24 cellular contexts compared by ENCODE assay signal in genomic region chr7:102833343-102833742, GRCh38.
"Had no signal": no experiment of that assay in that cellular context is flagged by ENCODE, and none has a peak within 500 bp of the region (broad histone marks: within the 10 kb centered on the region; RNA-seq: fewer than 3 reads in every experiment).

No MANE protein-coding gene starts in this region.

- DNase-seq: cerebellar nuclear complex; cortex of kidney; dorsolateral prefrontal cortex; effector CD4-positive, alpha-beta T cell; hypothalamus; immature natural killer cell; islet precursor cell; kidney glomerular epithelial cell; left ventricle myocardium superior; lower lobe of right lung; naive B cell; nephron progenitor cell; occipital lobe; ovary; posterior cingulate gyrus; psoas muscle; right cardiac atrium; stimulated activated CD4-positive, alpha-beta T cell treated with anti-CD3 and anti-CD28 coated beads, Interleukin-15, amount 100 ng/mL, for 24 hours; stimulated activated CD4-positive, alpha-beta T cell treated with anti-CD3 and anti-CD28 coated beads, Interleukin-2, amount 100 ng/mL, for 48 hours; stimulated activated naive B cell treated with anti-CD40 and anti-IgM and Interleukin-4, amounts not matched to agents 10 μg/mL and 1 μg/mL and 100 μg/mL, for 72 hours; transverse colon had no signal

- H3K9me3 ChIP-seq: lower lobe of right lung, ovary, psoas muscle, suprapubic skin, transverse colon, vagina had no signal

- H3K27ac ChIP-seq: lower lobe of right lung, ovary, psoas muscle, suprapubic skin, transverse colon, vagina had no signal

- H3K36me3 ChIP-seq: ovary, transverse colon, vagina had no signal

- ATAC-seq: left ventricle myocardium superior; lower lobe of right lung; psoas muscle; right cardiac atrium; stimulated activated naive B cell treated with anti-CD40 and anti-IgM and Interleukin-4, amounts not matched to agents 10 μg/mL and 1 μg/mL and 100 μg/mL, for 72 hours had no signal

- H3K4me1 ChIP-seq: lower lobe of right lung had no signal

- H3K4me3 ChIP-seq: dorsolateral prefrontal cortex, lower lobe of right lung, ovary, psoas muscle, skin epidermis, suprapubic skin, transverse colon, vagina had no signal

- H3K27me3 ChIP-seq: dorsolateral prefrontal cortex, ovary, suprapubic skin, transverse colon, vagina had no signal
